ENCODE assay signal across 8 cellular contexts in the genomic region with DNA sequence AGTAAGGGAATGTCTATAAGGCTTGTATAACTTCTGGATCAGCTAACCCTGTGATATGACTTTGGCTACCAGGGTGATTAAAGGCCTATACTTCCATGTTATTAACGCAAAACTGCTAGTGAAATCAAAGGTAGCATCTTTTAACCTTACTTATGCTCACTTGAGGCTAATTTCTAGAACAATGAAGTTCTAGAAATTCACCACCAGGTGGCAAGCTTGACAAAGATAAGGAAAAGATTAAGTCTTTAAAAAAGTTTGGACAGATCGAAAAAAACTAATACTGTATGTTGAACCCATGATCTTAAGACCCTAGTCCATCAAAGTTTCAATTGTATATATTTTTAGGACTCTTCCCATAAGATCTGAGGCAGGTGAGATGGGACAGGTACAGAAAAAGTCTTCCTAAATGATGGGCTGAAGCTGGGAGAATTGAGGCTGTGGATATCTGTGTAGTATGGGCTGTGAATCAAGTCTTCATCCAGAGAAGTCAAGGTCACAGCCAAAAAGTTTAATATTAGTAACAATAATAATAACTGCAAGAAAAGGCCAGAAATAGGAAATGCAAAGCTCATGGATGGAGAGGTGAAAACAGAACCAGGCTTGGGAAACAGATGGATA. TPM values are rescaled to one million over a fixed set of nuclear protein-coding genes. Genes with fewer than 3 reads are reported as not detected.
DNase-seq lines count a peak whose midpoint lies in the region; ATAC-seq and TF ChIP-seq lines count a peak whose summit lies in the region.

No MANE protein-coding gene starts in this region.

- no peak for DNase-seq in Calu3
- DNase-seq in RPMI7951 (ENCODE audit: low read depth), result peak; percentile 50
- DNase-seq in fibroblast of lung (ENCODE audit: low read depth in 2 of 2), result peak; percentile 42 to 68
- DNase-seq in sigmoid colon, result no peak
- no peak for DNase-seq in NK-92 (lab: John Stamatoyannopoulos, UW; ENCODE audit: unreplicated experiment)

- CTCF ChIA-PET in Calu3 (lab: Charles Lee), result interaction anchor here (1.0 to 1.3 kb wide), 3 partner anchors 11 to 389 kb away, joined by 3 to 11 read pairs (median 3); no protein-coding TSS in a partner anchor

- TF ChIP-seq EP300 in sigmoid colon (IDR thresholded peaks at IDR 0.05), result no peak

- peaks cover 5% of the 10 kb centered on the region for H3K36me3 Mint-ChIP-seq in Calu3 (ENCODE audit: insufficient read depth, unreplicated experiment)

- BruUV-seq in Calu3 (replicated peaks; lab: Mats Ljungman, UMichigan), result no TSS peak

- H3K4me3 Mint-ChIP-seq in Calu3 (ENCODE audit: low read depth, unreplicated experiment), result no peak overlapping the region

- no peaks in the 10 kb centered on the region for H3K9me3 Mint-ChIP-seq in Calu3 (ENCODE audit: low read depth, unreplicated experiment)

- intact Hi-C loops in Calu3 (cut with micrococcal nuclease; ENCODE audit: unreplicated experiment), result loop anchor here (1.0 to 5.0 kb wide), 2 partner anchors 482 to 789 kb away; no protein-coding TSS in a partner anchor
- intact Hi-C loops in sigmoid colon (cut with DNase I), result no loop called here

- TF ChIP-seq POLR2A in sigmoid colon (IDR thresholded peaks at IDR 0.05), result no peak

- H3K27me3 Mint-ChIP-seq in Calu3 (ENCODE audit: unreplicated experiment), result no peaks in the 10 kb centered on the region

- H3K27ac ChIP-seq in fibroblast of lung (ENCODE audit: insufficient read depth, low read length), result no peak overlapping the region
- no peak overlapping the region for H3K27ac ChIP-seq in sigmoid colon

- H3K9ac ChIP-seq in fibroblast of lung (ENCODE audit: insufficient read depth, low read length), result no peak overlapping the region

- no peaks in the 10 kb centered on the region for H4K20me1 ChIP-seq in fibroblast of lung (ENCODE audit: control insufficient read depth, extremely low read depth, insufficient read depth, low read length)

- 19 to 34% methylated on average over 2 of the region's 2 CpGs for WGBS in sigmoid colon, 2 donors

- H3K4me3 ChIP-seq in fibroblast of lung (replicated peaks in 1 of 4; ENCODE audit: control extremely low read depth in 1 of 4, insufficient read depth in 1 of 4, low read depth in 3 of 4, low read length in 4 of 4) (no peak overlapping the region), sigmoid colon (no peak overlapping the region)

- H3K9me3 ChIP-seq in fibroblast of lung (ENCODE audit: control insufficient read depth, insufficient read depth, low read depth, low read length) (no peaks in the 10 kb centered on the region), sigmoid colon (no peaks in the 10 kb centered on the region)

- H3K4me1 Mint-ChIP-seq in Calu3 (ENCODE audit: low read depth, unreplicated experiment), result peaks cover 9% of the 10 kb centered on the region

- peak; percentile 44 for ATAC-seq in GM21367 (IDR thresholded peaks at IDR 0.05; ENCODE audit: unreplicated experiment)
- no peak for ATAC-seq in HG03432 (IDR thresholded peaks at IDR 0.05; ENCODE audit: unreplicated experiment)
- no peak for ATAC-seq in GM21737 (IDR thresholded peaks at IDR 0.05; ENCODE audit: unreplicated experiment)

- no peak overlapping the region for H2AFZ ChIP-seq in fibroblast of lung (ENCODE audit: low read length)

- H3K4me2 ChIP-seq in fibroblast of lung (ENCODE audit: extremely low read depth, insufficient read depth, low read length), result no peak overlapping the region

- TF ChIP-seq CTCF in Calu3 (IDR thresholded peaks at IDR 0.05; ENCODE audit: unreplicated experiment), result peak; percentile 63
- TF ChIP-seq CTCF in fibroblast of lung (conservative IDR thresholded peaks at IDR 0.05 in 1 of 2, IDR thresholded peaks at IDR 0.05 in 1 of 2; ENCODE audit: low read depth in 1 of 2, low read length in 2 of 2), result peak; percentile 44 to 50
- TF ChIP-seq CTCF in sigmoid colon (IDR thresholded peaks at IDR 0.05), result peak; percentile 26 to 59 (median 48)

- H3K27ac Mint-ChIP-seq in Calu3 (ENCODE audit: unreplicated experiment), result no peak overlapping the region

- H3K27me3 ChIP-seq in fibroblast of lung (ENCODE audit: control insufficient read depth, insufficient read depth, low read length) (no peaks in the 10 kb centered on the region), sigmoid colon (no peaks in the 10 kb centered on the region)

- H3K36me3 ChIP-seq in fibroblast of lung (ENCODE audit: control insufficient read depth, insufficient read depth, low read length) (no peaks in the 10 kb centered on the region), sigmoid colon (peaks cover 0 to under 1% (median 0%) of the 10 kb centered on the region in 4 donors)

- no peaks in the 10 kb centered on the region for H3K79me2 ChIP-seq in fibroblast of lung (ENCODE audit: control insufficient read depth, insufficient read depth, low read length)

- no peaks in the 10 kb centered on the region for H3K4me1 ChIP-seq in fibroblast of lung (ENCODE audit: control insufficient read depth, extremely low read depth, insufficient read depth, low read length)
- peaks cover 0 to 6% (median 3%) of the 10 kb centered on the region in 4 donors for H3K4me1 ChIP-seq in sigmoid colon

RNA-seq across cellular contexts. Expression of a gene that starts 18.8 kb away (rescaled TPM):
- total RNA-seq in Calu3 (2022), result 23.1 and 23.6 TPM in 2 replicates
- total RNA-seq in RPMI7951 (2014; rRNA removed; shearing (Covaris generic)), result 38.8 and 40.6 TPM in 2 replicates
- total RNA-seq in fibroblast of lung, result 14.1 and 16.7 TPM in 2 replicates
- polyA plus RNA-seq in fibroblast of lung, result 43.5 and 55.9 TPM in 2 replicates
- 26.8 and 35.0 TPM in 2 replicates for polyA plus RNA-seq in fibroblast of lung (2012)
- 0.70 and 1.3 TPM in 2 replicates for polyA minus RNA-seq in fibroblast of lung (ENCODE audit: low replicate concordance)
- 10 to 100 TPM; 14.1 to 32.8 (median 20.3) TPM for total RNA-seq in sigmoid colon
- polyA plus RNA-seq in sigmoid colon, result 10 to 100 TPM; 22.2 to 25.4 (median 24.0) TPM

RNA-seq across cellular contexts. Expression of a gene that starts 18.8 kb away (rescaled TPM):
- total RNA-seq in Calu3 (2022) (38.9 and 42.9 TPM in 2 replicates), fibroblast of lung (11.2 and 12.1 TPM in 2 replicates), sigmoid colon (10 to 100 TPM; 10.2 to 18.6 (median 11.9) TPM)
- 17.1 and 17.5 TPM in 2 replicates for total RNA-seq in RPMI7951 (2014; rRNA removed; shearing (Covaris generic))
- polyA plus RNA-seq in fibroblast of lung (8.5 and 10.9 TPM in 2 replicates), sigmoid colon (1 to 10 TPM; 3.0 to 6.2 (median 3.6) TPM)
- polyA plus RNA-seq in fibroblast of lung (2012), result 5.6 and 8.6 TPM in 2 replicates
- polyA minus RNA-seq in fibroblast of lung (ENCODE audit: low replicate concordance), result 6.1 and 11.0 TPM in 2 replicates

RNA-seq across cellular contexts. Expression of a gene that starts 49.0 kb away (rescaled TPM):
- total RNA-seq in Calu3 (2022), result 60.0 and 95.4 TPM in 2 replicates
- total RNA-seq in RPMI7951 (2014; rRNA removed; shearing (Covaris generic)), result 61.8 and 75.8 TPM in 2 replicates
- 44.9 and 46.0 TPM in 2 replicates for total RNA-seq in fibroblast of lung
- 51.5 and 75.1 TPM in 2 replicates for polyA plus RNA-seq in fibroblast of lung
- 29.2 and 46.7 TPM in 2 replicates for polyA plus RNA-seq in fibroblast of lung (2012)
- polyA minus RNA-seq in fibroblast of lung (ENCODE audit: low replicate concordance), result 6.8 and 37.8 TPM in 2 replicates
- total RNA-seq in sigmoid colon, result 10 to 100 TPM in 3 of 4 donors, 1 to 10 TPM in 1; 6.4 to 31.4 (median 15.2) TPM
- polyA plus RNA-seq in sigmoid colon, result 10 to 100 TPM; 10.2 to 66.4 (median 26.9) TPM

Comparison
In these comparisons a context has a peak if more than half of its experiments do, and no peak if none do; other contexts are left out.
1. DNase-seq: peak in RPMI7951 (single experiment) and fibroblast of lung (2 of 2); none in Calu3 (single experiment), sigmoid colon (single experiment) and NK-92 (single experiment).
2. Peak in every context shown above with its lines, with median percentiles within 50 percentile points of each other: CTCF ChIP-seq.